ENCODE assay signal across 9 cellular contexts in genomic region chr1:183881387-183882084, GRCh38.
DNase-seq lines count a peak whose midpoint lies in the region; ATAC-seq, FAIRE-seq and TF ChIP-seq lines count a peak whose summit lies in the region.
"Had no signal": no experiment of that assay in that cellular context is flagged by ENCODE, and none has a peak within 500 bp of the region (broad histone marks: within the 10 kb centered on the region; RNA-seq: fewer than 3 reads in every experiment).

No MANE protein-coding gene starts in this region.

- peak overlapping the region; percentile 66 for H3K27ac ChIP-seq in left ventricle myocardium inferior (replicated peaks)

- H3K4me1 ChIP-seq in left ventricle myocardium inferior: peaks cover 62% of the 10 kb centered on the region

- peak; percentile 42 for ATAC-seq in sciatic nerve

- H3K4me3 ChIP-seq in left ventricle myocardium inferior: no peak overlapping the region

- H3K36me3 ChIP-seq in left ventricle myocardium inferior: peaks cover 20% of the 10 kb centered on the region

- FAIRE-seq in GM19239 (lab: Jason Lieb, UNC): no peak
- FAIRE-seq: colon had no signal

- DNase-seq in GM03348 (ENCODE audit: low spot score): peak; percentile 69
- peak; percentile 57 for DNase-seq in T1000 (lab: John Stamatoyannopoulos, UW)
- DNase-seq in left ventricle myocardium inferior: peak; percentile 52
- peak; percentile 70 for DNase-seq in sciatic nerve (ENCODE audit: low spot score)
- DNase-seq in cerebellar nuclear complex (lab: John Stamatoyannopoulos, UW): no peak
- no peak for DNase-seq in activated T-cell treated with anti-CD3 and anti-CD28 coated beads, Interleukin-2, amount 50 U/mL, for 1 hour
- DNase-seq in stimulated activated CD4-positive, alpha-beta T cell treated with anti-CD3 and anti-CD28 coated beads, Interleukin-2, amount 100 ng/mL, for 48 hours: no peak
- DNase-seq in GM19239 (ENCODE audit: insufficient read length, low spot score): no peak

- H3K27me3 ChIP-seq in left ventricle myocardium inferior (ENCODE audit: low read depth): no peaks in the 10 kb centered on the region

- intact Hi-C loops in left ventricle myocardium inferior (cut with micrococcal nuclease): no loop called here
- intact Hi-C loops in sciatic nerve (cut with DNase I): no loop called here

- TF ChIP-seq CTCF in left ventricle myocardium inferior (IDR thresholded peaks at IDR 0.05; ENCODE audit: borderline replicate concordance): no peak

- H3K9me3 ChIP-seq in left ventricle myocardium inferior (replicated peaks): no peaks in the 10 kb centered on the region

Comparison
In these comparisons a context has a peak if more than half of its experiments do, and no peak if none do; other contexts are left out.
1. DNase-seq: peak in GM03348 (single experiment), T1000 (single experiment), left ventricle myocardium inferior (single experiment) and sciatic nerve (single experiment); none in cerebellar nuclear complex (0 of 2), activated T-cell treated with anti-CD3 and anti-CD28 coated beads, Interleukin-2, amount 50 U/mL, for 1 hour (single experiment), stimulated activated CD4-positive, alpha-beta T cell treated with anti-CD3 and anti-CD28 coated beads, Interleukin-2, amount 100 ng/mL, for 48 hours (0 of 2) and GM19239 (single experiment).